ENCODE assay signal across 8 cellular contexts in genomic region chr22:41445171-41446056, GRCh38. TPM values are rescaled to one million over a fixed set of nuclear protein-coding genes. Genes with fewer than 3 reads are reported as not detected.
DNase-seq lines count a peak whose midpoint lies in the region; ATAC-seq lines count a peak whose summit lies in the region.

No MANE protein-coding gene starts in this region.

- H3K9me3 Mint-ChIP-seq in activated naive CD4-positive, alpha-beta T cell treated with anti-CD3 and anti-CD28 coated beads for 36 hours: no peaks in the 10 kb centered on the region

- ATAC-seq in GM21717 (IDR thresholded peaks at IDR 0.05; ENCODE audit: unreplicated experiment): no peak

- intact Hi-C loops in activated naive CD4-positive, alpha-beta T cell treated with anti-CD3 and anti-CD28 coated beads for 36 hours (cut with micrococcal nuclease): loop anchor here (1.0 to 10.0 kb wide), 8 partner anchors 97 to 647 kb away; partner anchors contain the start of genes CENPM, NDUFA6, POLR3H and RANGAP1
- intact Hi-C loops in cardiac septum (cut with DNase I): loop anchor here (2.0 to 5.0 kb wide), 2 partner anchors 27 to 353 kb away; partner anchors contain the start of gene EP300

- peaks cover 1% of the 10 kb centered on the region for H3K36me3 Mint-ChIP-seq in activated naive CD4-positive, alpha-beta T cell treated with anti-CD3 and anti-CD28 coated beads for 36 hours (ENCODE audit: low read depth)

- DNase-seq in NCI-H510A treated with DMSO at 0.1 percent for 48 hours (lab: John Stamatoyannopoulos, UW): peak; percentile 30
- no peak for DNase-seq in NCI-H510A (lab: John Stamatoyannopoulos, UW)
- DNase-seq in NCI-H524 treated with DMSO at 0.1 percent for 48 hours (lab: John Stamatoyannopoulos, UW): peak; percentile 61
- peak; percentile 47 for DNase-seq in activated naive CD4-positive, alpha-beta T cell treated with anti-CD3 and anti-CD28 coated beads for 36 hours
- DNase-seq in cardiac septum (ENCODE audit: low spot score): peak; percentile 77
- peak; percentile 61 for DNase-seq in retina
- no peak for DNase-seq in NCI-H1048 (lab: John Stamatoyannopoulos, UW)

- CTCF ChIA-PET in activated naive CD4-positive, alpha-beta T cell treated with anti-CD3 and anti-CD28 coated beads for 36 hours (lab: Charles Lee): interaction anchor here (0.9 to 1.9 kb wide), 5 partner anchors 10 to 74 kb away, joined by 3 to 5 read pairs (median 4); partner anchors contain the start of genes ACO2 and PHF5A

- peaks cover 18% of the 10 kb centered on the region for H3K4me1 Mint-ChIP-seq in activated naive CD4-positive, alpha-beta T cell treated with anti-CD3 and anti-CD28 coated beads for 36 hours (ENCODE audit: low read depth)

- peak overlapping the region; percentile 94 for H3K27ac Mint-ChIP-seq in activated naive CD4-positive, alpha-beta T cell treated with anti-CD3 and anti-CD28 coated beads for 36 hours

- no peaks in the 10 kb centered on the region for H3K27me3 Mint-ChIP-seq in activated naive CD4-positive, alpha-beta T cell treated with anti-CD3 and anti-CD28 coated beads for 36 hours (ENCODE audit: low read depth)

- peak overlapping the region; percentile 87 for H3K4me3 Mint-ChIP-seq in activated naive CD4-positive, alpha-beta T cell treated with anti-CD3 and anti-CD28 coated beads for 36 hours

RNA-seq across cellular contexts. Expression of gene TOB2, which starts 1.2 kb away (rescaled TPM):
- total RNA-seq in activated naive CD4-positive, alpha-beta T cell treated with anti-CD3 and anti-CD28 coated beads for 36 hours: 10 to 100 TPM; 16.4 to 16.8 TPM
- 26.9 TPM for total RNA-seq in cardiac septum

RNA-seq across cellular contexts. Expression of gene PHF5A, which starts 23.1 kb away (rescaled TPM):
- total RNA-seq in activated naive CD4-positive, alpha-beta T cell treated with anti-CD3 and anti-CD28 coated beads for 36 hours: 10 to 100 TPM; 67.5 to 69.0 TPM
- 22.0 TPM for total RNA-seq in cardiac septum

RNA-seq across cellular contexts. Expression of gene ACO2, which starts 23.5 kb away (rescaled TPM):
- 100 to 1,000 TPM; 113 to 118 TPM for total RNA-seq in activated naive CD4-positive, alpha-beta T cell treated with anti-CD3 and anti-CD28 coated beads for 36 hours
- total RNA-seq in cardiac septum: 662 TPM

Comparison
In these comparisons a context has a peak if more than half of its experiments do, and no peak if none do; other contexts are left out.
1. DNase-seq: peak in NCI-H510A treated with DMSO at 0.1 percent for 48 hours (single experiment), NCI-H524 treated with DMSO at 0.1 percent for 48 hours (single experiment), activated naive CD4-positive, alpha-beta T cell treated with anti-CD3 and anti-CD28 coated beads for 36 hours (single experiment), cardiac septum (single experiment) and retina (single experiment); none in NCI-H510A (single experiment) and NCI-H1048 (single experiment).